10 cellular contexts compared by ENCODE assay signal in the genomic region with DNA sequence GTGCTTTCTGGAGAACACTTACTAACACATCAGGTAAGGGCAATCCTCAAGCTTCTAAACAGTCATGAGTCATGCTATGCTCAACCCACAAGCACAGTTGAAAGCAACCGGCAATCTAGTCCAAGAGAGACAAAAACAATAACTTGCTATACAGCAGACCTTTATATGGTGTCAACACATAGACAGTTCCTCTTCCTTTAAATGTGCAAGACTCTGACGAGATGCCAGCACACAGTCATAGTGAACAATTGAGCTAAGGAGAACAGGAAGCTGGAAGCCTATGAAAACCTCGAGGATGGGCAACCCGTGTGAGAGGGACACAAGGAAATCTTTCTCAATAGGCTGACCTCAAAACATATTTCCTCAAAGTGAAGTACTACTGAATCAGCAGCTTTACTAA. TPM values are rescaled to one million over a fixed set of nuclear protein-coding genes. Genes with fewer than 3 reads are reported as not detected.
DNase-seq lines count a peak whose midpoint lies in the region; ATAC-seq lines count a peak whose summit lies in the region.
"Had no signal": no experiment of that assay in that cellular context is flagged by ENCODE, and none has a peak within 500 bp of the region (broad histone marks: within the 10 kb centered on the region; RNA-seq: fewer than 3 reads in every experiment).

No MANE protein-coding gene starts in this region.

- ATAC-seq in activated CD4-positive, CD25-positive, alpha-beta regulatory T cell treated with anti-CD3 and anti-CD28 coated beads, Interleukin-2, amount 50 U/mL, for 24 hours: peak; percentile 50 to 76
- ATAC-seq in activated naive CD8-positive, alpha-beta T cell treated with anti-CD3 and anti-CD28 coated beads, Interleukin-2, amount 50 U/mL, for 24 hours: peak; percentile 60
- ATAC-seq in left cardiac atrium (peak; percentile 53 to 76), HG03280 (IDR thresholded peaks at IDR 0.05; ENCODE audit: unreplicated experiment) (no peak)

- no peak for DNase-seq in activated CD4-positive, CD25-positive, alpha-beta regulatory T cell (lab: John Stamatoyannopoulos, UW)
- no peak for DNase-seq in activated naive CD8-positive, alpha-beta T cell treated with anti-CD3 and anti-CD28 coated beads, Interleukin-2, amount 50 U/mL, for 24 hours
- DNase-seq in left cardiac atrium (peak; percentile 54), stromal cell of bone marrow (ENCODE audit: low read depth) (peak; percentile 32), immature natural killer cell (no peak), NCI-H1092 treated with DMSO at 0.1 percent for 48 hours (lab: John Stamatoyannopoulos, UW) (no peak)
- DNase-seq: NCI-H1694 treated with DMSO at 0.1 percent for 48 hours had no signal

- H3K4me3 Mint-ChIP-seq in activated naive CD8-positive, alpha-beta T cell treated with anti-CD3 and anti-CD28 coated beads, Interleukin-2, amount 50 U/mL, for 24 hours: no peak overlapping the region
- no peak overlapping the region for H3K4me3 Mint-ChIP-seq in immature natural killer cell
- H3K4me3 Mint-ChIP-seq: memory B cell had no signal

- peaks cover 46% of the 10 kb centered on the region for H3K4me1 Mint-ChIP-seq in activated naive CD8-positive, alpha-beta T cell treated with anti-CD3 and anti-CD28 coated beads, Interleukin-2, amount 50 U/mL, for 24 hours
- peaks cover 42 to 61% of the 10 kb centered on the region in 2 donors for H3K4me1 Mint-ChIP-seq in immature natural killer cell

- H3K9me3 Mint-ChIP-seq in activated naive CD8-positive, alpha-beta T cell treated with anti-CD3 and anti-CD28 coated beads, Interleukin-2, amount 50 U/mL, for 24 hours: no peaks in the 10 kb centered on the region
- no peaks in the 10 kb centered on the region for H3K9me3 Mint-ChIP-seq in immature natural killer cell
- H3K9me3 Mint-ChIP-seq: memory B cell had no signal

- peak overlapping the region; percentile 35 for H3K27ac Mint-ChIP-seq in activated naive CD8-positive, alpha-beta T cell treated with anti-CD3 and anti-CD28 coated beads, Interleukin-2, amount 50 U/mL, for 24 hours
- H3K27ac Mint-ChIP-seq in immature natural killer cell: peak overlapping the region in 2 of 6 donors; percentile 14 to 28
- H3K27ac Mint-ChIP-seq: memory B cell had no signal

- H3K27me3 Mint-ChIP-seq in activated naive CD8-positive, alpha-beta T cell treated with anti-CD3 and anti-CD28 coated beads, Interleukin-2, amount 50 U/mL, for 24 hours: no peaks in the 10 kb centered on the region
- peaks cover 0 to 3% (median 1%) of the 10 kb centered on the region in 3 donors for H3K27me3 Mint-ChIP-seq in immature natural killer cell (ENCODE audit: low read depth in 3 of 3)
- H3K27me3 Mint-ChIP-seq: memory B cell had no signal

- intact Hi-C loops in left cardiac atrium (cut with DNase I): no loop called here

- H3K36me3 Mint-ChIP-seq in activated naive CD8-positive, alpha-beta T cell treated with anti-CD3 and anti-CD28 coated beads, Interleukin-2, amount 50 U/mL, for 24 hours (ENCODE audit: low read depth): peaks cover 23% of the 10 kb centered on the region
- H3K36me3 Mint-ChIP-seq in immature natural killer cell: peaks cover 8 to 11% (median 9%) of the 10 kb centered on the region in 3 donors

RNA-seq across cellular contexts. Expression of a gene that starts 5.3 kb away (rescaled TPM):
- 10 to 100 TPM; 82.3 to 98.4 TPM for total RNA-seq in left cardiac atrium
- 100 to 1,000 TPM in 1 of 3 donors, 10 to 100 TPM in 2; 81.5 to 149 (median 95.0) TPM for polyA plus RNA-seq in immature natural killer cell

RNA-seq across cellular contexts. Expression of a gene that starts 14.2 kb away (rescaled TPM):
- 100 to 1,000 TPM in 1 of 2 donors, 10 to 100 TPM in 1; 69.9 to 100 TPM for total RNA-seq in left cardiac atrium
- polyA plus RNA-seq in immature natural killer cell: 10 to 100 TPM; 34.6 to 51.0 (median 48.1) TPM

RNA-seq across cellular contexts. Expression of a gene that starts 25.8 kb away (rescaled TPM):
- total RNA-seq in left cardiac atrium: 10 to 100 TPM; 18.0 to 20.1 TPM
- 10 to 100 TPM; 10.7 to 27.7 (median 16.5) TPM for polyA plus RNA-seq in immature natural killer cell

RNA-seq across cellular contexts. Expression of a gene that starts 54.4 kb away (rescaled TPM):
- 10 to 100 TPM; 25.1 to 31.8 TPM for total RNA-seq in left cardiac atrium
- 10 to 100 TPM; 55.0 to 83.2 (median 64.2) TPM for polyA plus RNA-seq in immature natural killer cell

Comparison
In these comparisons a context has a peak if more than half of its experiments do, and no peak if none do; other contexts are left out.
1. DNase-seq: peak in left cardiac atrium (single experiment) and stromal cell of bone marrow (single experiment); none in activated CD4-positive, CD25-positive, alpha-beta regulatory T cell (0 of 4), activated naive CD8-positive, alpha-beta T cell treated with anti-CD3 and anti-CD28 coated beads, Interleukin-2, amount 50 U/mL, for 24 hours (single experiment), immature natural killer cell (0 of 3) and NCI-H1092 treated with DMSO at 0.1 percent for 48 hours (single experiment).